8 cellular contexts compared by ENCODE assay signal in the genomic region with DNA sequence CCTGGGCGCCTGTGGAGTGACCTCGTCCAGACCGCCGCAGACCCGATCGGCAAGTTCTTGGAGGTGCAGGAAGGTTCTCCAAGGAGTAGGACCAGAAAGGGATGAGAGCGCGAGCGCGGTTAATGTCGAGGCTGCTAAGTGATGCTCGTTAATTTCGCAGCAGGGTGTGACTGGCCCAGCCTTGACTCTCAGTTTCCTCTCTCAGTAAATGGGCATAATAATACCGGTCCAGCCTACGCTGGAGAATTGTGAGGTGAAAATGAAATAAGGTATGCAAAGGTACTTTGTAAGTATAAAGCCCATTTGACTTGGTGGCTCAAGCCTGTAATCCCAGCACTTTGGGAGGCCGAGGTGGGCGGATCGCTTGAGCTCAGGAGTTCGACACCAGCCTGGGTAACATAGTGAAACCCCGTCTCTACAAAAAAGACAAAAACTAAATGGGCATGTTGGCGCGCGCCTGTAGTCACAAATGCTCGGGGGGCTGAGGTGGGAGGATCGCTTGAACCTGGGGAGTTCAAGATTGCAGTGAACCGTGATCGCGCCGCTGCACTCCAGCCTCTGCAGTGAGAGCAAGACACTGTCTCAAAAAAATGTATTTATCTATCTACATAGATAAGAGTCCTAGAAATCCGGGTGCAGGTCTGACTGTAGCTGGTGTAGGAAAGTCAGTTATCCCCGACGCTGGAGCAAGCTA. TPM values are rescaled to one million over a fixed set of nuclear protein-coding genes. Genes with fewer than 3 reads are reported as not detected.
DNase-seq lines count a peak whose midpoint lies in the region; ATAC-seq, FAIRE-seq and TF ChIP-seq lines count a peak whose summit lies in the region.

No MANE protein-coding gene starts in this region.

- H3K4me1 ChIP-seq in Peyer's patch (peaks cover 0 to 25% (median 0%) of the 10 kb centered on the region in 4 donors), H1 (replicated peaks in 1 of 4; ENCODE audit: control insufficient read depth in 3 of 4, insufficient read depth in 4 of 4, low read length in 3 of 4) (peaks cover 0 to 7% (median 5%) of the 10 kb centered on the region in 4 experiments; a peak in 5 of 7 replicates)

- peak; percentile 2 for DNase-seq in stimulated activated CD4-positive, alpha-beta T cell treated with anti-CD3 and anti-CD28 coated beads, Interleukin-4, amount 100 ng/mL, for 1 hour
- no peak for DNase-seq in stimulated activated CD4-positive, alpha-beta T cell treated with anti-CD3 and anti-CD28 coated beads, Interleukin-4, amount 100 ng/mL, for 4 hours
- peak in 2 of 3 donors; percentile 18 to 45 for DNase-seq in Peyer's patch
- DNase-seq in H1 (ENCODE audit: low read depth in 1 of 2, low spot score in 2 of 2), result no peak
- no peak for DNase-seq in occipital lobe (lab: John Stamatoyannopoulos, UW)
- no peak for DNase-seq in NCI-H226

- CTCF ChIA-PET in H1 (lab: Charles Lee; ENCODE audit: partially characterized antibody), result no interaction called here

- FAIRE-seq in H1 (lab: Jason Lieb, UNC), result no peak

- H4K5ac ChIP-seq in H1 (ENCODE audit: insufficient read length, low read depth, low read length), result no peak overlapping the region

- H4K20me1 ChIP-seq in H1 (replicated peaks in 1 of 2; ENCODE audit: control insufficient read depth in 1 of 2, insufficient read depth in 2 of 2, low read length in 2 of 2) (no peaks in the 10 kb centered on the region), neural cell (ENCODE audit: insufficient read depth) (no peaks in the 10 kb centered on the region)

- TF ChIP-seq RAD21 in H1 (IDR thresholded peaks at IDR 0.05 in 1 of 2, conservative IDR thresholded peaks at IDR 0.05 in 1 of 2; ENCODE audit: low read depth in 2 of 2, low read length in 2 of 2) (no peak), neural cell (conservative IDR thresholded peaks at IDR 0.05) (no peak)

- H3K27me3 ChIP-seq in Peyer's patch (no peaks in the 10 kb centered on the region), H1 (replicated peaks in 1 of 4; ENCODE audit: control insufficient read depth in 3 of 4, extremely low read depth in 1 of 4, insufficient read depth in 3 of 4, low read length in 3 of 4) (no peaks in the 10 kb centered on the region), neural cell (ENCODE audit: insufficient read depth, low read depth, low read length) (no peaks in the 10 kb centered on the region)

- H2BK12ac ChIP-seq in H1 (ENCODE audit: low read depth, low read length), result 0 out of 2 replicates have a peak overlapping the region, but pooled peaks have one; percentile 43

- H2BK20ac ChIP-seq in H1 (ENCODE audit: low read length), result no peak overlapping the region

- no peaks in the 10 kb centered on the region for H3K9me2 ChIP-seq in neural cell (ENCODE audit: insufficient read depth, low read length)

- H3K4me3 ChIP-seq in Peyer's patch (peak overlapping the region; percentile 66 to 93 (median 74)), H1 (ENCODE audit: extremely low read depth in 1 of 4, insufficient read depth in 2 of 4, low read depth in 3 of 4, low read length in 4 of 4) (peak overlapping the region; percentile 74 to 91 (median 82)), neural cell (ENCODE audit: low read length) (peak overlapping the region; percentile 90)

- H2BK15ac ChIP-seq in H1 (ENCODE audit: low read length), result no peak overlapping the region

- no peak overlapping the region for H2BK5ac ChIP-seq in H1 (ENCODE audit: low read depth, low read length)

- TF ChIP-seq CTCF in Peyer's patch (IDR thresholded peaks at IDR 0.05), result no peak
- no peak for TF ChIP-seq CTCF in H1 (IDR thresholded peaks at IDR 0.05; ENCODE audit: control extremely low read depth in 1 of 3, insufficient read depth in 1 of 3, low read depth in 1 of 3, low read length in 3 of 3)
- no peak for TF ChIP-seq CTCF in neural cell (IDR thresholded peaks at IDR 0.05; ENCODE audit: poor library complexity, severe bottlenecking)

- no peak overlapping the region for H3K56ac ChIP-seq in H1 (replicated peaks; ENCODE audit: insufficient read length, low read depth, low read length)

- H3K79me2 ChIP-seq in H1 (ENCODE audit: control insufficient read depth in 1 of 2, insufficient read depth in 2 of 2, low read length in 2 of 2) (peaks cover 0 to 5% of the 10 kb centered on the region in 2 experiments; a peak in 2 of 4 replicates), neural cell (replicated peaks; ENCODE audit: insufficient read depth, low read length) (peaks cover 39% of the 10 kb centered on the region)

- POLR2A ChIA-PET in H1 (lab: Charles Lee; ENCODE audit: partially characterized antibody), result interaction anchor here (0.6 to 1.9 kb wide), 4 partner anchors 13 to 33 kb away, joined by 3 to 8 read pairs (median 4); no protein-coding TSS in a partner anchor

- no peak overlapping the region for H3K23ac ChIP-seq in H1 (ENCODE audit: insufficient read length)

- TF ChIP-seq POLR2A in Peyer's patch (IDR thresholded peaks at IDR 0.05) (no peak), H1 (IDR thresholded peaks at IDR 0.05; ENCODE audit: control extremely low read depth in 1 of 2, low read depth in 2 of 2, low read length in 2 of 2) (0 out of 3 replicates have a peak, but pooled peaks of 1 of the 2 experiments have one; percentile 11)

- ATAC-seq in HG03135 (IDR thresholded peaks at IDR 0.05; ENCODE audit: unreplicated experiment), result no peak

- H3K4me2 ChIP-seq in H1 (ENCODE audit: insufficient read depth in 1 of 2, low read depth in 2 of 2, low read length in 2 of 2) (peak overlapping the region; percentile 75 to 93), neural cell (ENCODE audit: low read length) (peak overlapping the region; percentile 77)

- H3K9ac ChIP-seq in H1 (replicated peaks in 1 of 4; ENCODE audit: extremely low read depth in 1 of 4, low read depth in 3 of 4, low read length in 3 of 4) (peak overlapping the region; percentile 22 to 83 (median 76)), neural cell (ENCODE audit: low read length) (peak overlapping the region; percentile 92)

- peak overlapping the region; percentile 12; the same call in 1 of the 2 replicates for H3K18ac ChIP-seq in H1 (ENCODE audit: extremely low read depth, low read length)

- WGBS in H1 (ENCODE audit: extremely low coverage in 1 of 2, insufficient coverage in 1 of 2, insufficient read length in 1 of 2, insufficient replicate concordance in 2 of 2, low coverage in 1 of 2, low lambda C conversion rate in 2 of 2, missing lambda C conversion rate in 1 of 2), 2 experiments, result 30% methylated on average over 32 of the region's 32 CpGs; no CpG with 5 or more reads in 1 of the 2 experiments

- no peaks in the 10 kb centered on the region for H3K79me1 ChIP-seq in H1 (ENCODE audit: low read depth, low read length)

- no peaks in the 10 kb centered on the region for H3K36me3 ChIP-seq in Peyer's patch
- no peaks in the 10 kb centered on the region for H3K36me3 ChIP-seq in H1 (ENCODE audit: control insufficient read depth in 2 of 4, insufficient read depth in 4 of 4, low read length in 3 of 4)
- H3K36me3 ChIP-seq in neural cell (ENCODE audit: insufficient read depth, low read length), result no peaks in the 10 kb centered on the region

- no peak overlapping the region for H4K91ac ChIP-seq in H1 (replicated peaks; ENCODE audit: insufficient read length, low read length)

- no peak overlapping the region for H2AK5ac ChIP-seq in H1 (ENCODE audit: low read depth, low read length)

- peak overlapping the region; percentile 93 for H4K8ac ChIP-seq in H1 (ENCODE audit: extremely low read depth, insufficient read depth, low read length)

- peak overlapping the region; percentile 89 for H2AFZ ChIP-seq in H1 (ENCODE audit: low read length)
- peak overlapping the region; percentile 91 for H2AFZ ChIP-seq in neural cell (ENCODE audit: low read depth, low read length)

- H3K9me3 ChIP-seq in Peyer's patch (no peaks in the 10 kb centered on the region), H1 (ENCODE audit: insufficient read depth in 2 of 2, low read depth in 1 of 2, low read length in 1 of 2) (no peaks in the 10 kb centered on the region), neural cell (ENCODE audit: low read length) (no peaks in the 10 kb centered on the region)

- H3K4ac ChIP-seq in H1 (replicated peaks; ENCODE audit: insufficient read length, low read depth, low read length), result no peak overlapping the region

- no peak overlapping the region for H2BK120ac ChIP-seq in H1 (replicated peaks; ENCODE audit: low read depth, low read length)

- no peaks in the 10 kb centered on the region for H3F3A ChIP-seq in neural cell (ENCODE audit: insufficient read depth, low read length, poor library complexity, severe bottlenecking)

- H3K27ac ChIP-seq in Peyer's patch (peak overlapping the region; percentile 84 to 92 (median 89)), H1 (ENCODE audit: low read depth, low read length) (peak overlapping the region; percentile 76; the same call in 1 of the 2 replicates), neural cell (ENCODE audit: low read length) (peak overlapping the region; percentile 97)

- no peak for TF ChIP-seq EP300 in H1 (IDR thresholded peaks at IDR 0.05; ENCODE audit: borderline replicate concordance in 1 of 2, low read depth in 2 of 2, low read length in 2 of 2)
- no peak for TF ChIP-seq EP300 in neural cell (conservative IDR thresholded peaks at IDR 0.05; ENCODE audit: poor library complexity, severe bottlenecking)

- no peak overlapping the region for H3K14ac ChIP-seq in H1 (ENCODE audit: insufficient read length)

- H3K23me2 ChIP-seq in H1 (ENCODE audit: low read depth, low read length), result peaks cover 9% of the 10 kb centered on the region; the same call in 1 of the 2 replicates

TF ChIP-seq in H1, 55 proteins besides CTCF, POLR2A, EP300 and RAD21 (continues in another document):
- TF ChIP-seq TAF1 (IDR thresholded peaks at IDR 0.05; ENCODE audit: low read depth, low read length) (peak; percentile 80), JUND (IDR thresholded peaks at IDR 0.05; ENCODE audit: low read length) (no peak), RBBP5 (IDR thresholded peaks at IDR 0.05; ENCODE audit: borderline replicate concordance, low read depth, low read length) (0 out of 2 replicates have a peak, but pooled peaks have one; percentile 2)

TF ChIP-seq in neural cell, 6 proteins besides CTCF, POLR2A, EP300 and RAD21:
- TF ChIP-seq EZH2 (IDR thresholded peaks at IDR 0.05; ENCODE audit: borderline replicate concordance, insufficient read depth, low read length, poor library complexity, severe bottlenecking), result no peak

RNA-seq across cellular contexts. Expression of gene BTBD9, which starts 0.6 kb away (rescaled TPM):
- total RNA-seq in Peyer's patch, result 10 to 100 TPM; 17.3 to 50.3 (median 37.8) TPM
- total RNA-seq in H1 (2021; fragmentation: NEBNext Ultra II Directional; extraction: Animal tissue kit (Norgen Biotek cat#: 25700)), result 4.1 and 5.3 TPM in 2 replicates
- polyA plus RNA-seq in H1 (2011; rRNA removed), result 0.92 and 1.0 TPM in 2 replicates
- 0.97 TPM for polyA plus RNA-seq in H1 (2011; cell fraction: cytosol; rRNA removed)
- polyA plus RNA-seq in H1 (2011; cell fraction: nucleus; rRNA removed), result 1.6 TPM
- 1.4 to 2.2 TPM (median 1.7 TPM) in 4 replicates for polyA plus RNA-seq in H1 (2012, experiment 1 of 2)
- polyA plus RNA-seq in H1 (2012, experiment 2 of 2), result 0.41 TPM
- polyA plus RNA-seq in H1 (2013, experiment 1 of 2), result 0.83 TPM
- polyA plus RNA-seq in H1 (2013, experiment 2 of 2), result 0.81 TPM
- polyA minus RNA-seq in H1 (2011; rRNA and poly(A)+ RNA removed), result 14.9 and 16.3 TPM in 2 replicates
- 1.3 TPM for polyA minus RNA-seq in H1 (2011; cell fraction: cytosol; rRNA and poly(A)+ RNA removed)
- 39.9 TPM for polyA minus RNA-seq in H1 (2011; cell fraction: nucleus; rRNA and poly(A)+ RNA removed)
- polyA plus RNA-seq in neural cell, result 6.2 and 7.9 TPM in 2 replicates
- 52.3 and 66.8 TPM in 2 replicates for polyA minus RNA-seq in neural cell
- total RNA-seq in occipital lobe, result 38.1 TPM

Comparison
In these comparisons a context has a peak if more than half of its experiments do, and no peak if none do; other contexts are left out.
1. DNase-seq: peak in stimulated activated CD4-positive, alpha-beta T cell treated with anti-CD3 and anti-CD28 coated beads, Interleukin-4, amount 100 ng/mL, for 1 hour (single experiment) and Peyer's patch (2 of 3); none in stimulated activated CD4-positive, alpha-beta T cell treated with anti-CD3 and anti-CD28 coated beads, Interleukin-4, amount 100 ng/mL, for 4 hours (0 of 2), H1 (0 of 2), occipital lobe (single experiment) and NCI-H226 (single experiment).
2. Peak in every context shown above with its lines, with median percentiles within 50 percentile points of each other: H3K27ac ChIP-seq and H3K4me3 ChIP-seq.